18 cellular contexts compared by ENCODE assay signal in the genomic region with DNA sequence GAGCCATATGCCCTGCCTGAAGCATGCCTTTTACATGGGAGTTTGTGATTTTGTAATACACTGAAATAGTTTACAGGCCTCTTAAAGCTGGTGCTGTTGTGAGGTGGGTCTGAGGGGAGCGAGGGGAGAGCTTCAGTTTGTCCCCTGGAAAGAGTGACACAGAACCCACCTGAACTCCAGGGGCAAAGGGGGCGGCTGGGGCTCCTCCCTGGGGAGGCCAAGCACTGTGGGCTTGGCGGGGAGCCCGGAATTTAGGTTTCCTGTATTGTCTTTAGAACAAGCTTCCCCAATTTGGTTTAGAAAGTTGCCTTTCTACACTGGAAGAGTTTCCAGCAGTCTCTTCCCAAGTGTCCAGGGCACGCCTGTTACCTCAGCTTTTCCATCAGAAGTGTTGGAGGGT.
"Had no signal": no experiment of that assay in that cellular context is flagged by ENCODE, and none has a peak within 500 bp of the region (broad histone marks: within the 10 kb centered on the region; RNA-seq: fewer than 3 reads in every experiment).

No MANE protein-coding gene starts in this region.

- H3K4me1 Mint-ChIP-seq: activated T-helper 17 cell treated with anti-CD3 and anti-CD28 coated beads, Interleukin-2, amount 50 U/mL, for 72 hours; immature natural killer cell; natural killer cell; stimulated activated memory B cell treated with anti-CD40 and anti-IgM and Interleukin-4, amounts not matched to agents 10 μg/mL and 1 μg/mL and 100 μg/mL, for 72 hours had no signal

- H3K9me3 ChIP-seq: body of pancreas, gastroesophageal sphincter, neutrophil, spleen, thoracic aorta, upper lobe of left lung had no signal

- H3K9me3 Mint-ChIP-seq: activated CD8-positive, alpha-beta T cell treated with anti-CD3 and anti-CD28 coated beads for 36 hours; activated T-helper 17 cell treated with anti-CD3 and anti-CD28 coated beads, Interleukin-2, amount 50 U/mL, for 72 hours; immature natural killer cell; natural killer cell; stimulated activated memory B cell treated with anti-CD40 and anti-IgM and Interleukin-4, amounts not matched to agents 10 μg/mL and 1 μg/mL and 100 μg/mL, for 72 hours had no signal

- H3K27me3 ChIP-seq: body of pancreas, gastroesophageal sphincter, neutrophil, upper lobe of left lung had no signal

- H3K4me3 Mint-ChIP-seq: activated CD8-positive, alpha-beta T cell treated with anti-CD3 and anti-CD28 coated beads for 36 hours; activated T-helper 17 cell treated with anti-CD3 and anti-CD28 coated beads, Interleukin-2, amount 50 U/mL, for 72 hours; immature natural killer cell; natural killer cell; stimulated activated memory B cell treated with anti-CD40 and anti-IgM and Interleukin-4, amounts not matched to agents 10 μg/mL and 1 μg/mL and 100 μg/mL, for 72 hours had no signal

- H3K36me3 Mint-ChIP-seq: immature natural killer cell; natural killer cell; stimulated activated memory B cell treated with anti-CD40 and anti-IgM and Interleukin-4, amounts not matched to agents 10 μg/mL and 1 μg/mL and 100 μg/mL, for 72 hours had no signal

- H3K4me3 ChIP-seq: body of pancreas, gastroesophageal sphincter, spleen, thoracic aorta, upper lobe of left lung had no signal

- DNase-seq: activated CD4-positive, alpha-beta T cell treated with anti-CD3 and anti-CD28 coated beads for 48 hours; activated CD4-positive, CD25-positive, alpha-beta regulatory T cell; activated CD8-positive, alpha-beta T cell treated with anti-CD3 and anti-CD28 coated beads for 36 hours; activated naive CD4-positive, alpha-beta T cell treated with Interleukin-2 at 50 U/mL for 16 hours; activated T-cell treated with anti-CD3 and anti-CD28 coated beads, Interleukin-2, amount 50 U/mL, for 1 hour; body of pancreas; caudate nucleus; erythroblast; immature natural killer cell; natural killer cell; spleen; stimulated activated CD4-positive, alpha-beta T cell treated with anti-CD3 and anti-CD28 coated beads, Interleukin-4, amount 100 ng/mL, for 4 hours; upper lobe of left lung had no signal

- H3K36me3 ChIP-seq: gastroesophageal sphincter, neutrophil, spleen, thoracic aorta, upper lobe of left lung had no signal

- H3K27ac Mint-ChIP-seq: activated CD8-positive, alpha-beta T cell treated with anti-CD3 and anti-CD28 coated beads for 36 hours; activated T-helper 17 cell treated with anti-CD3 and anti-CD28 coated beads, Interleukin-2, amount 50 U/mL, for 72 hours; immature natural killer cell; natural killer cell; stimulated activated memory B cell treated with anti-CD40 and anti-IgM and Interleukin-4, amounts not matched to agents 10 μg/mL and 1 μg/mL and 100 μg/mL, for 72 hours had no signal

- H3K27ac ChIP-seq: gastroesophageal sphincter, neutrophil, spleen, thoracic aorta, upper lobe of left lung had no signal

- ATAC-seq: activated CD8-positive, alpha-beta T cell treated with anti-CD3 and anti-CD28 coated beads for 36 hours; activated T-helper 17 cell treated with anti-CD3 and anti-CD28 coated beads, Interleukin-2, amount 50 U/mL, for 72 hours; body of pancreas; gastroesophageal sphincter; natural killer cell; stimulated activated memory B cell treated with anti-CD40 and anti-IgM and Interleukin-4, amounts not matched to agents 10 μg/mL and 1 μg/mL and 100 μg/mL, for 72 hours had no signal
